Comparison of ENCODE assay signal across 15 cellular contexts in the genomic region with DNA sequence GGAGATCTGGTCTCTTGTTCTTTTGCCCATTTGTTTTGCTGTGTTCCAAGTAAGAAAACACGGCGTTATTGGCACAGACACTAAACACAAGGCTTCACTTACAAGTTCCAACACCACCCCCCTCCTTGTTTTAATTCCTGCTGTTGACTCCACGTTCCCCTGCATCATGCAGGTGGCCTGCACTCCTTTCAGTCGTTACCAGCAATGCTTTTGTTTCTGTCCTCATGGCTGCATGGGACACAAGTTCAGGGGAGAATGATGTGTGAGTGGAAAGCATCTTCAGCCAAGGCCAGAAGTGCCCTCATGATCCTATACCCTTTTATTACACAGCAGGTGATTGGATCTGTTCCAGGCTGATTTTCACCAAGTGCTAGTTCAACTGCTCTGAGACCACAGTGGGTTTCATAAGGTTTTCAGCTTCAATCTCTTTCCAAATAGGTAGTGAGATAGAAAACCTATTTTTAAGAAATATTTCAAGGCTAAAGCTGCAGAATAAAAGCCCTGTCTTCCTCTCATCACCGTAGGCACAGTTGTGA.
"Had no signal": no experiment of that assay in that cellular context is flagged by ENCODE, and none has a peak within 500 bp of the region (broad histone marks: within the 10 kb centered on the region; RNA-seq: fewer than 3 reads in every experiment).

No MANE protein-coding gene starts in this region.

- H3K36me3 Mint-ChIP-seq: activated naive CD8-positive, alpha-beta T cell treated with anti-CD3 and anti-CD28 coated beads, Interleukin-2, amount 10 ng/mL, durations not matched to agents 7 days and 5 days; naive B cell had no signal

- H3K4me3 Mint-ChIP-seq: activated CD4-positive, alpha-beta memory T cell treated with anti-CD3 and anti-CD28 coated beads, Interleukin-2, amount 10 ng/mL, durations not matched to agents 7 days and 5 days; activated naive CD8-positive, alpha-beta T cell treated with anti-CD3 and anti-CD28 coated beads, Interleukin-2, amount 10 ng/mL, durations not matched to agents 7 days and 5 days; naive B cell had no signal

- H3K4me3 ChIP-seq: colonic mucosa, lung, tibial artery, uterus had no signal

- H3K27me3 ChIP-seq: ascending aorta, colonic mucosa, tibial artery, uterus had no signal

- H3K27me3 Mint-ChIP-seq: activated CD4-positive, alpha-beta memory T cell treated with anti-CD3 and anti-CD28 coated beads, Interleukin-2, amount 10 ng/mL, durations not matched to agents 7 days and 5 days; naive B cell had no signal

- DNase-seq: activated CD4-positive, alpha-beta memory T cell treated with anti-CD3 and anti-CD28 coated beads, Interleukin-2, amount 10 ng/mL, durations not matched to agents 7 days and 5 days; activated CD4-positive, alpha-beta T cell treated with anti-CD3 and anti-CD28 coated beads for 1 hour; activated gamma-delta T cell; activated naive CD8-positive, alpha-beta T cell treated with anti-CD3 and anti-CD28 coated beads, Interleukin-2, amount 10 ng/mL, durations not matched to agents 7 days and 5 days; activated T-cell treated with anti-CD3 and anti-CD28 coated beads, Interleukin-2, amount 50 U/mL, for 48 hours; colonic mucosa; effector memory CD4-positive, alpha-beta T cell; naive B cell; retina; small intestine; T1000; tibial artery; uterus had no signal

- H3K9me3 ChIP-seq: ascending aorta, colonic mucosa, tibial artery, uterus had no signal

- H3K4me1 ChIP-seq: ascending aorta, colonic mucosa, tibial artery, uterus had no signal

- H3K27ac Mint-ChIP-seq: activated CD4-positive, alpha-beta memory T cell treated with anti-CD3 and anti-CD28 coated beads, Interleukin-2, amount 10 ng/mL, durations not matched to agents 7 days and 5 days; activated naive CD8-positive, alpha-beta T cell treated with anti-CD3 and anti-CD28 coated beads, Interleukin-2, amount 10 ng/mL, durations not matched to agents 7 days and 5 days had no signal

- H3K27ac ChIP-seq: ascending aorta, colonic mucosa, tibial artery had no signal

- H3K4me1 Mint-ChIP-seq: activated CD4-positive, alpha-beta memory T cell treated with anti-CD3 and anti-CD28 coated beads, Interleukin-2, amount 10 ng/mL, durations not matched to agents 7 days and 5 days; activated naive CD8-positive, alpha-beta T cell treated with anti-CD3 and anti-CD28 coated beads, Interleukin-2, amount 10 ng/mL, durations not matched to agents 7 days and 5 days; naive B cell had no signal

- H3K36me3 ChIP-seq: ascending aorta, colonic mucosa, tibial artery, uterus had no signal
